Comparison of ENCODE assay signal across 12 cellular contexts in the genomic region with DNA sequence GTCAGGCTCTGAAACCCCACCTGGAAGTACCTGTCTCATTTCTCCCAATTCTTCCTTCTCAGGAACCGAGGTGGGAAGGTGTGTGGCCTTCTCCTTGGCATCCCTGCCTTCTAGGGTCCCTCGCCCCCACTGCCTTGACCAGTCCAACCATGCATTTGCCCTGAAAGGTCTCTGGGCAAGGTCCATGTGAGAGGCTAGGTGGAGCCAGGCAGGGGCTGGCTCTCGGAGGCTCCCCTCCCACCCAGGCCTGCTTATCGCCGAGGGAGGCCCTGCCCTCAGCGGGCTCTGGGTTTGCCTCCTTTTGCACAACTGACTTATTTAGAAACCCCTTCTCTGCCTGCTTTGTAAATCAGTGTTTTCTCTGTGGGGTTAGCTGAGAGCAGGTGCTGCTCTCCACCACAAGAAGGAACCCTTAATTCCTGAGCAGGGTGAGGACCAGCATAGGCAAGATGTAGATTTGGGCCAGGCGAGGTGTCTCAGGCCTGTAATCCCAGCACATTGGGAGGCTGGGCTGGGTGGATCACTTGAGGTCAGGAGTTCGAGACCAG. TPM values are rescaled to one million over a fixed set of nuclear protein-coding genes. Genes with fewer than 3 reads are reported as not detected.
DNase-seq lines count a peak whose midpoint lies in the region; ATAC-seq and TF ChIP-seq lines count a peak whose summit lies in the region.
"Had no signal": no experiment of that assay in that cellular context is flagged by ENCODE, and none has a peak within 500 bp of the region (broad histone marks: within the 10 kb centered on the region; RNA-seq: fewer than 3 reads in every experiment).

No MANE protein-coding gene starts in this region.

- H3K27me3 Mint-ChIP-seq in activated CD8-positive, alpha-beta T cell treated with anti-CD3 and anti-CD28 coated beads, Interleukin-2, amount 10 ng/mL, durations not matched to agents 7 days and 5 days (ENCODE audit: low read depth), result no peaks in the 10 kb centered on the region

- peaks cover 36% of the 10 kb centered on the region for H3K36me3 ChIP-seq in GM06990 (ENCODE audit: control insufficient read depth, insufficient read depth, low read length)

- peaks cover 37% of the 10 kb centered on the region for H3K36me3 Mint-ChIP-seq in activated CD8-positive, alpha-beta T cell treated with anti-CD3 and anti-CD28 coated beads, Interleukin-2, amount 10 ng/mL, durations not matched to agents 7 days and 5 days (ENCODE audit: low read depth)

- POLR2A ChIA-PET in activated CD8-positive, alpha-beta T cell treated with anti-CD3 and anti-CD28 coated beads, Interleukin-2, amount 10 ng/mL, durations not matched to agents 7 days and 5 days (lab: Charles Lee), result interaction anchor here (1.4 to 1.7 kb wide), 2 partner anchors 42 to 47 kb away, joined by 4 to 10 read pairs; a partner anchor contains a TSS

- DNase-seq in GM06990 (ENCODE audit: extremely low read depth, insufficient read length) (peak; percentile 68), myocyte (ENCODE audit: low read depth) (peak; percentile 46), foreskin melanocyte (no peak), KG1 (lab: John Stamatoyannopoulos, UW) (no peak)
- DNase-seq in activated CD8-positive, alpha-beta T cell treated with anti-CD3 and anti-CD28 coated beads, Interleukin-2, amount 10 ng/mL, durations not matched to agents 7 days and 5 days, result no peak
- no peak for DNase-seq in effector CD8-positive, alpha-beta T cell (lab: John Stamatoyannopoulos, UW)
- DNase-seq: NCI-H2171 treated with DMSO at 0.1 percent for 48 hours, T1000 had no signal

- H3K27ac Mint-ChIP-seq in activated CD8-positive, alpha-beta T cell treated with anti-CD3 and anti-CD28 coated beads, Interleukin-2, amount 10 ng/mL, durations not matched to agents 7 days and 5 days, result peak overlapping the region; percentile 63
- H3K27ac Mint-ChIP-seq: nephron had no signal

- H3K9me3 Mint-ChIP-seq in activated CD8-positive, alpha-beta T cell treated with anti-CD3 and anti-CD28 coated beads, Interleukin-2, amount 10 ng/mL, durations not matched to agents 7 days and 5 days (ENCODE audit: insufficient read depth), result no peaks in the 10 kb centered on the region
- H3K9me3 Mint-ChIP-seq: nephron had no signal

- no peak for TF ChIP-seq CTCF in GM06990 (IDR thresholded peaks at IDR 0.05; ENCODE audit: insufficient read depth, low read length, poor library complexity, severe bottlenecking)

- H3K4me3 Mint-ChIP-seq in activated CD8-positive, alpha-beta T cell treated with anti-CD3 and anti-CD28 coated beads, Interleukin-2, amount 10 ng/mL, durations not matched to agents 7 days and 5 days, result no peak overlapping the region
- H3K4me3 Mint-ChIP-seq: nephron had no signal

- no peaks in the 10 kb centered on the region for H3K27me3 ChIP-seq in GM06990 (replicated peaks; ENCODE audit: control insufficient read depth, insufficient read depth, low read length)
- H3K27me3 ChIP-seq: esophagus muscularis mucosa had no signal

- CTCF ChIA-PET in activated CD8-positive, alpha-beta T cell treated with anti-CD3 and anti-CD28 coated beads, Interleukin-2, amount 10 ng/mL, durations not matched to agents 7 days and 5 days (lab: Charles Lee), result interaction anchor here (1.4 to 10.6 kb wide), 4 partner anchors 14 to 61 kb away, joined by 5 to 334 read pairs (median 15); a partner anchor contains a TSS

- ATAC-seq in HG02678 (IDR thresholded peaks at IDR 0.05; ENCODE audit: unreplicated experiment) (peak; percentile 24), GM18907 (IDR thresholded peaks at IDR 0.05; ENCODE audit: unreplicated experiment) (no peak)
- ATAC-seq in activated CD8-positive, alpha-beta T cell treated with anti-CD3 and anti-CD28 coated beads, Interleukin-2, amount 10 ng/mL, durations not matched to agents 7 days and 5 days, result no peak

- no peak overlapping the region for H3K4me3 ChIP-seq in GM06990 (replicated peaks; ENCODE audit: low read depth, low read length)
- H3K4me3 ChIP-seq: esophagus muscularis mucosa had no signal

- H3K4me1 Mint-ChIP-seq in activated CD8-positive, alpha-beta T cell treated with anti-CD3 and anti-CD28 coated beads, Interleukin-2, amount 10 ng/mL, durations not matched to agents 7 days and 5 days (ENCODE audit: low read depth), result peaks cover 66% of the 10 kb centered on the region

RNA-seq across cellular contexts. Expression of a gene that starts 47.7 kb away (rescaled TPM):
- total RNA-seq in activated CD8-positive, alpha-beta T cell treated with anti-CD3 and anti-CD28 coated beads, Interleukin-2, amount 10 ng/mL, durations not matched to agents 7 days and 5 days, result 10 to 100 TPM; 68.2 to 72.9 TPM
- total RNA-seq in myocyte, result 98.2 and 135 TPM in 2 replicates
- polyA plus RNA-seq in myocyte (2012), result 314 TPM

Comparison
In these comparisons a context has a peak if more than half of its experiments do, and no peak if none do; other contexts are left out.
1. DNase-seq: peak in GM06990 (single experiment) and myocyte (single experiment); none in activated CD8-positive, alpha-beta T cell treated with anti-CD3 and anti-CD28 coated beads, Interleukin-2, amount 10 ng/mL, durations not matched to agents 7 days and 5 days (single experiment), effector CD8-positive, alpha-beta T cell (single experiment), foreskin melanocyte (single experiment) and KG1 (single experiment).